ENCODE assay signal across 28 cellular contexts in the genomic region with DNA sequence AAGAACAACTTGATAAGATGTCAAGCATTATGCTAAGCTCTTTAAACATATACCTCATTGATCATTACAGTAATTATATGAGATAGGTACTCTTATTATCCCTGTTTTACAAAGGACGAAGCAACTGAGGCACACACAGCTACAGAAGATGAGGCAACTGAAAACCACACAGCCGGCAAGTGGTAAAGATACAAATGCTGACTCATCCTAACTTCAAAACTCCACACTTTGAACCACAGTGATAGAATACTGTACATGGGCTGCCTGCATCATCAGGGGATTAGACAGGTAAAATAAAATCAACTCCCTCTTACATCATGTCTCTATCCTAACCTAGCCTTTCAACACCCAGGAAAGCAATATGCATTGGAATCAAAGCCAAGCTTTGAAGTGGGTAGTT. TPM values are rescaled to one million over a fixed set of nuclear protein-coding genes. Genes with fewer than 3 reads are reported as not detected.
"Had no signal": no experiment of that assay in that cellular context is flagged by ENCODE, and none has a peak within 500 bp of the region (broad histone marks: within the 10 kb centered on the region; RNA-seq: fewer than 3 reads in every experiment).

No MANE protein-coding gene starts in this region.

- H3K4me1 ChIP-seq: ascending aorta, body of pancreas, breast epithelium had no signal

- DNase-seq: activated CD4-positive, alpha-beta T cell treated with anti-CD3 and anti-CD28 coated beads, Interleukin-2, amount 10 ng/mL, durations not matched to agents 24 days and 14 days; activated CD4-positive, alpha-beta T cell treated with anti-CD3 and anti-CD28 coated beads, Interleukin-2, amount 50 U/mL, for 4 hours; activated CD8-positive, alpha-beta T cell treated with anti-CD3 and anti-CD28 coated beads for 36 hours; activated gamma-delta T cell treated with Interleukin-2 at 50 U/mL for 16 hours; activated naive CD4-positive, alpha-beta T cell treated with anti-CD3 and anti-CD28 coated beads for 36 hours; activated T-cell treated with anti-CD3 and anti-CD28 coated beads, Interleukin-2, amount 50 U/mL, for 24 hours; amygdala; body of pancreas; MM.1S; NCI-H1048; NCI-H1436; NCI-H1694; NCI-H1930; NCI-H2081 treated with DMSO at 0.1 percent for 48 hours; NCI-H510A; NCI-H526; NCI-H748 treated with DMSO at 0.1 percent for 48 hours; NK-92 treated with Interleukin-12 subunit alpha and Interleukin-12 subunit beta, amount 100 ng/mL, for 24 hours; PC-9; Right ventricle myocardium superior; SW 1271; T1000 had no signal

- ATAC-seq: activated CD8-positive, alpha-beta T cell treated with anti-CD3 and anti-CD28 coated beads for 36 hours; activated naive CD4-positive, alpha-beta T cell treated with anti-CD3 and anti-CD28 coated beads, Interleukin-2, amount 50 U/mL, for 72 hours; body of pancreas had no signal

- H3K36me3 ChIP-seq: ascending aorta, breast epithelium had no signal

- H3K27ac ChIP-seq: ascending aorta, body of pancreas, breast epithelium, KMS-11, PC-9 had no signal

- H3K9me3 ChIP-seq: ascending aorta, body of pancreas, breast epithelium had no signal

- H3K27me3 ChIP-seq: ascending aorta, body of pancreas had no signal

- H3K4me3 ChIP-seq: ascending aorta, body of pancreas, breast epithelium, PC-9 had no signal

- H3K4me2 ChIP-seq: KMS-11, PC-9 had no signal

RNA-seq across cellular contexts. Expression of gene LHFPL1, which starts 47.8 kb away (rescaled TPM):
- total RNA-seq: activated naive CD4-positive, alpha-beta T cell treated with anti-CD3 and anti-CD28 coated beads for 36 hours; ascending aorta; body of pancreas; LHCN-M2; PC-9; T-helper 1 cell treated with Interleukin-12 subunit alpha and Interleukin-12 subunit beta and Interleukin-4 antibody, amounts not matched to agents 30 ng/mL and 1 ng/mL, for 36 hours had no signal
